1 cellular context compared by ENCODE assay signal in the genomic region with DNA sequence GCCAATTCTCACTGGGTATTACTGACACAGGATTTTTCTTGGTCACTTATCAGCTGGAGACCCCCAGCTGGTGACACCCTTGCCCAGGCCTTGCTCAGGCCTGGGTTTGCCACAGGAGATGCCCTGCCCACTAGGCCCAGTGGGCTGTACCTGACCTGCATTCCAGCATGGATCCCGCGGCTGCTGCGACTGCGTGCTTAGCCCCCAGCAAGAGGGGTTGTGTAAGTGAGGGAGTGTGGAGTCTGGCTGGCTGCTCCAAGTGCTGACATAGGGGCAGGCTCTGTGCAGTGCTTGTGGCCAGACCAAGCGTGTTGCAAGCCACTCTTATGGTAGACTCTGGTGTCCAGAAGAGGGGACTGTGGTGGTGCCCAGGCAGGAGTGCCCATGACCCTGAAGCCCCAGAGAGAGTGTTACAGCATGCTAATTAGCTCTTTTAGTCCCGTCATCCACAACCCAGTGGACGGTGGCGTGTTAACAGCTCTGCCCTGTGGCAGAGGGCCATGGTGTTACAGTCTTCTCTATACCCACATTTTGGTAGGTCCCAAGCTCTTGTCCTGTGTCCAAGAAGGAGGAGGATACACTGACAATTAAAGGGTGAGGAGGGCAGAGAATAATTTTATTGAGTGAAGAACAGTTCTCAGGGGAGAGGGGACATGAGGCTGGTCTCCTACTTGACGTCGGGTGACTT.
TF ChIP-seq lines count a peak whose summit lies in the region.

No MANE protein-coding gene starts in this region.

TF ChIP-seq in K562, 482 proteins besides CTCF, POLR2A, EP300 and RAD21 (continued from another document):
- TF ChIP-seq, protein P1, sequence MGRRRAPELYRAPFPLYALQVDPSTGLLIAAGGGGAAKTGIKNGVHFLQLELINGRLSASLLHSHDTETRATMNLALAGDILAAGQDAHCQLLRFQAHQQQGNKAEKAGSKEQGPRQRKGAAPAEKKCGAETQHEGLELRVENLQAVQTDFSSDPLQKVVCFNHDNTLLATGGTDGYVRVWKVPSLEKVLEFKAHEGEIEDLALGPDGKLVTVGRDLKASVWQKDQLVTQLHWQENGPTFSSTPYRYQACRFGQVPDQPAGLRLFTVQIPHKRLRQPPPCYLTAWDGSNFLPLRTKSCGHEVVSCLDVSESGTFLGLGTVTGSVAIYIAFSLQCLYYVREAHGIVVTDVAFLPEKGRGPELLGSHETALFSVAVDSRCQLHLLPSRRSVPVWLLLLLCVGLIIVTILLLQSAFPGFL (CRISPR knock-in tag; IDR thresholded peaks at IDR 0.05), result no peak
- TF ChIP-seq, protein P2, sequence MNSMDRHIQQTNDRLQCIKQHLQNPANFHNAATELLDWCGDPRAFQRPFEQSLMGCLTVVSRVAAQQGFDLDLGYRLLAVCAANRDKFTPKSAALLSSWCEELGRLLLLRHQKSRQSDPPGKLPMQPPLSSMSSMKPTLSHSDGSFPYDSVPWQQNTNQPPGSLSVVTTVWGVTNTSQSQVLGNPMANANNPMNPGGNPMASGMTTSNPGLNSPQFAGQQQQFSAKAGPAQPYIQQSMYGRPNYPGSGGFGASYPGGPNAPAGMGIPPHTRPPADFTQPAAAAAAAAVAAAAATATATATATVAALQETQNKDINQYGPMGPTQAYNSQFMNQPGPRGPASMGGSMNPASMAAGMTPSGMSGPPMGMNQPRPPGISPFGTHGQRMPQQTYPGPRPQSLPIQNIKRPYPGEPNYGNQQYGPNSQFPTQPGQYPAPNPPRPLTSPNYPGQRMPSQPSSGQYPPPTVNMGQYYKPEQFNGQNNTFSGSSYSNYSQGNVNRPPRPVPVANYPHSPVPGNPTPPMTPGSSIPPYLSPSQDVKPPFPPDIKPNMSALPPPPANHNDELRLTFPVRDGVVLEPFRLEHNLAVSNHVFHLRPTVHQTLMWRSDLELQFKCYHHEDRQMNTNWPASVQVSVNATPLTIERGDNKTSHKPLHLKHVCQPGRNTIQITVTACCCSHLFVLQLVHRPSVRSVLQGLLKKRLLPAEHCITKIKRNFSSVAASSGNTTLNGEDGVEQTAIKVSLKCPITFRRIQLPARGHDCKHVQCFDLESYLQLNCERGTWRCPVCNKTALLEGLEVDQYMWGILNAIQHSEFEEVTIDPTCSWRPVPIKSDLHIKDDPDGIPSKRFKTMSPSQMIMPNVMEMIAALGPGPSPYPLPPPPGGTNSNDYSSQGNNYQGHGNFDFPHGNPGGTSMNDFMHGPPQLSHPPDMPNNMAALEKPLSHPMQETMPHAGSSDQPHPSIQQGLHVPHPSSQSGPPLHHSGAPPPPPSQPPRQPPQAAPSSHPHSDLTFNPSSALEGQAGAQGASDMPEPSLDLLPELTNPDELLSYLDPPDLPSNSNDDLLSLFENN (IDR thresholded peaks at IDR 0.05; ENCODE audit: low read depth in 2 of 2, low read length in 2 of 2), result peak in 1 of 2 experiments; percentile 11; a peak in 1 of 4 replicates
- TF ChIP-seq ILF3 (IDR thresholded peaks at IDR 0.05; ENCODE audit: borderline replicate concordance) (no peak), ARNT (IDR thresholded peaks at IDR 0.05) (no peak), POLR2AphosphoS5 (IDR thresholded peaks at IDR 0.05; ENCODE audit: control insufficient read depth, insufficient read depth, low read depth, low read length) (peak; percentile 65), ZBED1 (IDR thresholded peaks at IDR 0.05) (peak; percentile 81; the same call in 1 of the 2 replicates), PML (IDR thresholded peaks at IDR 0.05; ENCODE audit: low read length) (peak; percentile 77), FIP1L1 (IDR thresholded peaks at IDR 0.05; ENCODE audit: low read depth, low read length, poor library complexity, severe bottlenecking) (peak; percentile 35), DACH1 (IDR thresholded peaks at IDR 0.05; ENCODE audit: partially characterized antibody) (no peak), CBX1 (IDR thresholded peaks at IDR 0.05; ENCODE audit: low read depth) (0 out of 2 replicates have a peak, but pooled peaks have one; percentile 44), TBP (optimal IDR thresholded peaks at IDR 0.05; ENCODE audit: low read depth, low read length) (peak; percentile 59), SPI1 (IDR thresholded peaks at IDR 0.05; ENCODE audit: borderline replicate concordance, low read depth, low read length) (no peak), SMARCE1 (IDR thresholded peaks at IDR 0.05) (no peak)
- TF ChIP-seq, protein P3, sequence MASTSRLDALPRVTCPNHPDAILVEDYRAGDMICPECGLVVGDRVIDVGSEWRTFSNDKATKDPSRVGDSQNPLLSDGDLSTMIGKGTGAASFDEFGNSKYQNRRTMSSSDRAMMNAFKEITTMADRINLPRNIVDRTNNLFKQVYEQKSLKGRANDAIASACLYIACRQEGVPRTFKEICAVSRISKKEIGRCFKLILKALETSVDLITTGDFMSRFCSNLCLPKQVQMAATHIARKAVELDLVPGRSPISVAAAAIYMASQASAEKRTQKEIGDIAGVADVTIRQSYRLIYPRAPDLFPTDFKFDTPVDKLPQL (IDR thresholded peaks at IDR 0.05; ENCODE audit: extremely low read depth, insufficient read length), result peak; percentile 25
- TF ChIP-seq, protein P4, sequence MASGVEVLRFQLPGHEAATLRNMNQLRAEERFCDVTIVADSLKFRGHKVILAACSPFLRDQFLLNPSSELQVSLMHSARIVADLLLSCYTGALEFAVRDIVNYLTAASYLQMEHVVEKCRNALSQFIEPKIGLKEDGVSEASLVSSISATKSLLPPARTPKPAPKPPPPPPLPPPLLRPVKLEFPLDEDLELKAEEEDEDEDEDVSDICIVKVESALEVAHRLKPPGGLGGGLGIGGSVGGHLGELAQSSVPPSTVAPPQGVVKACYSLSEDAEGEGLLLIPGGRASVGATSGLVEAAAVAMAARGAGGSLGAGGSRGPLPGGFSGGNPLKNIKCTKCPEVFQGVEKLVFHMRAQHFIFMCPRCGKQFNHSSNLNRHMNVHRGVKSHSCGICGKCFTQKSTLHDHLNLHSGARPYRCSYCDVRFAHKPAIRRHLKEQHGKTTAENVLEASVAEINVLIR (CRISPR knock-in tag; IDR thresholded peaks at IDR 0.05), result no peak
- TF ChIP-seq, protein P5, sequence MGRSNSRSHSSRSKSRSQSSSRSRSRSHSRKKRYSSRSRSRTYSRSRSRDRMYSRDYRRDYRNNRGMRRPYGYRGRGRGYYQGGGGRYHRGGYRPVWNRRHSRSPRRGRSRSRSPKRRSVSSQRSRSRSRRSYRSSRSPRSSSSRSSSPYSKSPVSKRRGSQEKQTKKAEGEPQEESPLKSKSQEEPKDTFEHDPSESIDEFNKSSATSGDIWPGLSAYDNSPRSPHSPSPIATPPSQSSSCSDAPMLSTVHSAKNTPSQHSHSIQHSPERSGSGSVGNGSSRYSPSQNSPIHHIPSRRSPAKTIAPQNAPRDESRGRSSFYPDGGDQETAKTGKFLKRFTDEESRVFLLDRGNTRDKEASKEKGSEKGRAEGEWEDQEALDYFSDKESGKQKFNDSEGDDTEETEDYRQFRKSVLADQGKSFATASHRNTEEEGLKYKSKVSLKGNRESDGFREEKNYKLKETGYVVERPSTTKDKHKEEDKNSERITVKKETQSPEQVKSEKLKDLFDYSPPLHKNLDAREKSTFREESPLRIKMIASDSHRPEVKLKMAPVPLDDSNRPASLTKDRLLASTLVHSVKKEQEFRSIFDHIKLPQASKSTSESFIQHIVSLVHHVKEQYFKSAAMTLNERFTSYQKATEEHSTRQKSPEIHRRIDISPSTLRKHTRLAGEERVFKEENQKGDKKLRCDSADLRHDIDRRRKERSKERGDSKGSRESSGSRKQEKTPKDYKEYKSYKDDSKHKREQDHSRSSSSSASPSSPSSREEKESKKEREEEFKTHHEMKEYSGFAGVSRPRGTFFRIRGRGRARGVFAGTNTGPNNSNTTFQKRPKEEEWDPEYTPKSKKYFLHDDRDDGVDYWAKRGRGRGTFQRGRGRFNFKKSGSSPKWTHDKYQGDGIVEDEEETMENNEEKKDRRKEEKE (IDR thresholded peaks at IDR 0.05; ENCODE audit: borderline replicate concordance in 1 of 2, control insufficient read depth in 1 of 2, low read depth in 2 of 2, low read length in 1 of 2), result 0 out of 4 replicates have a peak, but pooled peaks of 1 of the 2 experiments have one; percentile 34
